2 cellular contexts compared by ENCODE assay signal in the genomic region with DNA sequence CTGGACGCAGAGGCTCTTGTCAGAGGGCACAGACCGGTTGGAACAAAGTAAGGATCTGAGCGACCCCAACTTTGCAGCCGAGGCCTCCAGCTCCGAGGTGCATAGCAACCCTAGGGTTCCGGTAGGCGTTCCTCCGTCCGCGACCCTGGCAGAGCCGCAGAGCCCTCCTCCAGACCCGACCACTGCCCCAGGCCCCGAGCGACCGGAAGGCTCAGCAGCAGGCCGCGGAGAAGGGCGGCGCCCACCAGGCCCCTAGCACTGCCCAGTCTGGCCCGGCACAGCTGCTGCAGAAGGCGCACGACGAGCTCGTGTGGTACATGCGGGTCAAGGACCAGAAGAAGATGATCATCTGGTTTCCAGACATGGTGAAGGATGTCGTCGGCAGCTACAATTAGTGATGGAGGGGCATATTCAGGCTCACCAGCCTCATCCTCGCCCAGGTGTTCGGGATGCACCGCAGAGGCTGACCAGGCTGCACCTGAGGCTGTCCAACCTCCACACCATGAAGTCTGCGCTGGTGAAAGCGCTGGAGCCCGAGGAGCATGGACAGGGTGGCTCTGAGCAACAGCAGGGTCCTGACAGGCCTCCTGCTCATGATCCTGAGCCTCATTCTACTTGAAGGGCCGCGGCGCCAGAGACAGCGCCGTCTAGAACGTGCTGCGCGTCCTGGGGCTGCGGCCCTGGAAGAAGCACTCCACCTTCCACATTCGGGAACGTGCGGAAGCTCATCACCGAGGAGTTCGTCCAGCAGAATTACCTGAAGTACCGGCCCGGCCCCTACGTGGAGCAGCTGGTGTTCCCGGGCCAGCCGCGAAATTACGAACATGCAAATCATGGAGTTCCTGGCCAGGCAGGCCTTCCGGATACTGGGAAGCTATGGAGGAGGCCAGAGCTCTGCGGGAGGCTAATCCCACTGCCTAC.
TF ChIP-seq lines count a peak whose summit lies in the region.

No MANE protein-coding gene starts in this region.

TF ChIP-seq in GM23338, 12 proteins besides CTCF, POLR2A, EP300 and RAD21 (continued from another document):
- TF ChIP-seq POLR2AphosphoS5 (IDR thresholded peaks at IDR 0.05; ENCODE audit: low read depth) (no peak), EZH2 (IDR thresholded peaks at IDR 0.05; ENCODE audit: low read depth, unreplicated experiment) (no peak), EZH2phosphoT487 (IDR thresholded peaks at IDR 0.05; ENCODE audit: unreplicated experiment) (no peak), JUNB (IDR thresholded peaks at IDR 0.05; ENCODE audit: unreplicated experiment) (no peak), STAT1 (IDR thresholded peaks at IDR 0.05; ENCODE audit: unreplicated experiment) (no peak)

TF ChIP-seq in WTC11, 78 proteins besides CTCF, POLR2A, EP300 and RAD21 (continued from another document):
- TF ChIP-seq, protein P1, sequence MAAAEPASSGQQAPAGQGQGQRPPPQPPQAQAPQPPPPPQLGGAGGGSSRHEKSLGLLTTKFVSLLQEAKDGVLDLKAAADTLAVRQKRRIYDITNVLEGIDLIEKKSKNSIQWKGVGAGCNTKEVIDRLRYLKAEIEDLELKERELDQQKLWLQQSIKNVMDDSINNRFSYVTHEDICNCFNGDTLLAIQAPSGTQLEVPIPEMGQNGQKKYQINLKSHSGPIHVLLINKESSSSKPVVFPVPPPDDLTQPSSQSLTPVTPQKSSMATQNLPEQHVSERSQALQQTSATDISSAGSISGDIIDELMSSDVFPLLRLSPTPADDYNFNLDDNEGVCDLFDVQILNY (CRISPR knock-in tag; IDR thresholded peaks at IDR 0.05), result no peak
- TF ChIP-seq, protein P2, sequence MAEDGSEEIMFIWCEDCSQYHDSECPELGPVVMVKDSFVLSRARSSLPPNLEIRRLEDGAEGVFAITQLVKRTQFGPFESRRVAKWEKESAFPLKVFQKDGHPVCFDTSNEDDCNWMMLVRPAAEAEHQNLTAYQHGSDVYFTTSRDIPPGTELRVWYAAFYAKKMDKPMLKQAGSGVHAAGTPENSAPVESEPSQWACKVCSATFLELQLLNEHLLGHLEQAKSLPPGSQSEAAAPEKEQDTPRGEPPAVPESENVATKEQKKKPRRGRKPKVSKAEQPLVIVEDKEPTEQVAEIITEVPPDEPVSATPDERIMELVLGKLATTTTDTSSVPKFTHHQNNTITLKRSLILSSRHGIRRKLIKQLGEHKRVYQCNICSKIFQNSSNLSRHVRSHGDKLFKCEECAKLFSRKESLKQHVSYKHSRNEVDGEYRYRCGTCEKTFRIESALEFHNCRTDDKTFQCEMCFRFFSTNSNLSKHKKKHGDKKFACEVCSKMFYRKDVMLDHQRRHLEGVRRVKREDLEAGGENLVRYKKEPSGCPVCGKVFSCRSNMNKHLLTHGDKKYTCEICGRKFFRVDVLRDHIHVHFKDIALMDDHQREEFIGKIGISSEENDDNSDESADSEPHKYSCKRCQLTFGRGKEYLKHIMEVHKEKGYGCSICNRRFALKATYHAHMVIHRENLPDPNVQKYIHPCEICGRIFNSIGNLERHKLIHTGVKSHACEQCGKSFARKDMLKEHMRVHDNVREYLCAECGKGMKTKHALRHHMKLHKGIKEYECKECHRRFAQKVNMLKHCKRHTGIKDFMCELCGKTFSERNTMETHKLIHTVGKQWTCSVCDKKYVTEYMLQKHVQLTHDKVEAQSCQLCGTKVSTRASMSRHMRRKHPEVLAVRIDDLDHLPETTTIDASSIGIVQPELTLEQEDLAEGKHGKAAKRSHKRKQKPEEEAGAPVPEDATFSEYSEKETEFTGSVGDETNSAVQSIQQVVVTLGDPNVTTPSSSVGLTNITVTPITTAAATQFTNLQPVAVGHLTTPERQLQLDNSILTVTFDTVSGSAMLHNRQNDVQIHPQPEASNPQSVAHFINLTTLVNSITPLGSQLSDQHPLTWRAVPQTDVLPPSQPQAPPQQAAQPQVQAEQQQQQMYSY (CRISPR knock-in tag; IDR thresholded peaks at IDR 0.05), result no peak
- no peak for TF ChIP-seq TP53 (CRISPR knock-in tag; IDR thresholded peaks at IDR 0.05)
- TF ChIP-seq, protein P3, sequence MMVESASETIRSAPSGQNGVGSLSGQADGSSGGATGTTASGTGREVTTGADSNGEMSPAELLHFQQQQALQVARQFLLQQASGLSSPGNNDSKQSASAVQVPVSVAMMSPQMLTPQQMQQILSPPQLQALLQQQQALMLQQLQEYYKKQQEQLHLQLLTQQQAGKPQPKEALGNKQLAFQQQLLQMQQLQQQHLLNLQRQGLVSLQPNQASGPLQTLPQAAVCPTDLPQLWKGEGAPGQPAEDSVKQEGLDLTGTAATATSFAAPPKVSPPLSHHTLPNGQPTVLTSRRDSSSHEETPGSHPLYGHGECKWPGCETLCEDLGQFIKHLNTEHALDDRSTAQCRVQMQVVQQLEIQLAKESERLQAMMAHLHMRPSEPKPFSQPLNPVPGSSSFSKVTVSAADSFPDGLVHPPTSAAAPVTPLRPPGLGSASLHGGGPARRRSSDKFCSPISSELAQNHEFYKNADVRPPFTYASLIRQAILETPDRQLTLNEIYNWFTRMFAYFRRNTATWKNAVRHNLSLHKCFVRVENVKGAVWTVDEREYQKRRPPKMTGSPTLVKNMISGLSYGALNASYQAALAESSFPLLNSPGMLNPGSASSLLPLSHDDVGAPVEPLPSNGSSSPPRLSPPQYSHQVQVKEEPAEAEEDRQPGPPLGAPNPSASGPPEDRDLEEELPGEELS (CRISPR knock-in tag; IDR thresholded peaks at IDR 0.05), result no peak
